ENCODE assay signal across 9 cellular contexts in the genomic region with DNA sequence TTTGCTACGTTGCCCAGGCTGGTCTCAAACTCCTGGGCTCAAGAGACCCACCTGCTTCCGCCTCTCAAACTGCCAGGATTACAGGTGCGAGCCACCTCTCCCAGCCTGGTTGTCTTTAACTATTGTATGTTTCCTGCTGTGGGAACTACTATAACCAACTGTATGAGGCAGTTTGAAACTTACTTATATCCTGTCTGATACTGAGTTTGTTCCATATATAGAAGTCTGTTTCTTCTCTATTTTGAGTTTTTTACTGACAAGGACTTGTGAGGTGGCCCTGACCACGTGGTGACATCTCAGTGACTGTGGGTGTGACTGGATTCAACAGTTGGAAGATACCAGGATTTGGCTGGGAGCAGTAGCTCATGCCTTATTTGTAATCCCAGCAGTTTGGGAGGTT. TPM values are rescaled to one million over a fixed set of nuclear protein-coding genes. Genes with fewer than 3 reads are reported as not detected.
A peak's percentile ranks its signal among the peaks of the same experiment; 100 is the strongest.
DNase-seq lines count a peak whose midpoint lies in the region; ATAC-seq and TF ChIP-seq lines count a peak whose summit lies in the region.
"Had no signal": no experiment of that assay in that cellular context is flagged by ENCODE, and none has a peak within 500 bp of the region (broad histone marks: within the 10 kb centered on the region; RNA-seq: fewer than 3 reads in every experiment).

No MANE protein-coding gene starts in this region.

- H3K79me2 ChIP-seq in PC-9 (ENCODE audit: low read depth), result no peaks in the 10 kb centered on the region

- H3K4me3 ChIP-seq in PC-9 (no peak overlapping the region), testis (no peak overlapping the region)

- no TSS peak for BruUV-seq in PC-9 (replicated peaks; lab: Mats Ljungman, UMichigan)

- intact Hi-C loops in left ventricle myocardium superior (cut with micrococcal nuclease), result no loop called here
- intact Hi-C loops in PC-9 (cut with micrococcal nuclease; ENCODE audit: unreplicated experiment), result no loop called here
- intact Hi-C loops in testis (cut with DNase I; ENCODE audit: low total_unique reads), result no loop called here

- no peak overlapping the region for H2AFZ ChIP-seq in PC-9

- no peak overlapping the region for H3K4me2 ChIP-seq in PC-9

- DNase-seq in left ventricle myocardium superior (no peak), NCI-H526 treated with DMSO at 0.1 percent for 48 hours (lab: John Stamatoyannopoulos, UW) (no peak), PC-9 (no peak), testis (no peak)
- DNase-seq: effector CD4-positive, alpha-beta T cell; GDM1 had no signal

- H3K9me2 ChIP-seq in PC-9 (ENCODE audit: insufficient read depth), result no peaks in the 10 kb centered on the region

- no peaks in the 10 kb centered on the region for H3K4me1 ChIP-seq in PC-9 (replicated peaks; ENCODE audit: insufficient read depth)
- H3K4me1 ChIP-seq in testis, result no peaks in the 10 kb centered on the region

- POLR2A ChIA-PET in PC-9 (lab: Charles Lee; ENCODE audit: unreplicated experiment), result interaction anchor here (0.5 to 0.6 kb wide), 2 partner anchors 53 to 213 kb away, joined by 9 to 15 read pairs; no protein-coding TSS in a partner anchor

- no peak for TF ChIP-seq POLR2A in testis (IDR thresholded peaks at IDR 0.05)

- WGBS in testis, 2 donors, result 70 to 75% methylated on average over 4 of the region's 4 CpGs

- no peak overlapping the region for H3K27ac ChIP-seq in PC-9
- H3K27ac ChIP-seq in testis, result no peak overlapping the region

- TF ChIP-seq CTCF in PC-9 (conservative IDR thresholded peaks at IDR 0.05) (no peak), testis (IDR thresholded peaks at IDR 0.05) (no peak)

- H4K20me1 ChIP-seq in PC-9 (ENCODE audit: insufficient read depth), result no peaks in the 10 kb centered on the region

- CTCF ChIA-PET in PC-9 (lab: Charles Lee), result no interaction called here

- ATAC-seq in GM18867 (IDR thresholded peaks at IDR 0.05; ENCODE audit: unreplicated experiment) (peak; percentile 88), GM21447 (IDR thresholded peaks at IDR 0.05; ENCODE audit: unreplicated experiment) (peak; percentile 97), HG03196 (IDR thresholded peaks at IDR 0.05; ENCODE audit: unreplicated experiment) (peak; percentile 94), left ventricle myocardium superior (peak; percentile 63)

- no peaks in the 10 kb centered on the region for H3K36me3 ChIP-seq in PC-9 (ENCODE audit: low read depth)
- H3K36me3 ChIP-seq in testis (ENCODE audit: low read depth, missing control alignments), result no peaks in the 10 kb centered on the region

- H3F3A ChIP-seq in PC-9 (ENCODE audit: insufficient read depth, low read depth), result no peaks in the 10 kb centered on the region

- H3K27me3 ChIP-seq in PC-9 (ENCODE audit: insufficient read depth, low read depth), result no peaks in the 10 kb centered on the region
- no peaks in the 10 kb centered on the region for H3K27me3 ChIP-seq in testis

- H3K9me3 ChIP-seq in PC-9 (ENCODE audit: insufficient read depth, low read depth) (no peaks in the 10 kb centered on the region), testis (no peaks in the 10 kb centered on the region)

RNA-seq across cellular contexts. Expression of gene FBH1, which starts 14.2 kb away (rescaled TPM):
- total RNA-seq in left ventricle myocardium superior (78.7 TPM), PC-9 (2021) (68.0 and 90.9 TPM in 2 replicates), testis (100 to 1,000 TPM; 174 to 203 TPM)
- 91.6 TPM for polyA plus RNA-seq in testis (ENCODE audit: insufficient read depth, low read depth, low replicate concordance)

RNA-seq across cellular contexts. Expression of gene ANKRD16, which starts 14.5 kb away (rescaled TPM):
- total RNA-seq in left ventricle myocardium superior (3.8 TPM), PC-9 (2021) (9.8 and 12.2 TPM in 2 replicates), testis (10 to 100 TPM; 30.3 to 32.1 TPM)
- 14.2 TPM for polyA plus RNA-seq in testis (ENCODE audit: insufficient read depth, low read depth, low replicate concordance)
